In the genomic region with DNA sequence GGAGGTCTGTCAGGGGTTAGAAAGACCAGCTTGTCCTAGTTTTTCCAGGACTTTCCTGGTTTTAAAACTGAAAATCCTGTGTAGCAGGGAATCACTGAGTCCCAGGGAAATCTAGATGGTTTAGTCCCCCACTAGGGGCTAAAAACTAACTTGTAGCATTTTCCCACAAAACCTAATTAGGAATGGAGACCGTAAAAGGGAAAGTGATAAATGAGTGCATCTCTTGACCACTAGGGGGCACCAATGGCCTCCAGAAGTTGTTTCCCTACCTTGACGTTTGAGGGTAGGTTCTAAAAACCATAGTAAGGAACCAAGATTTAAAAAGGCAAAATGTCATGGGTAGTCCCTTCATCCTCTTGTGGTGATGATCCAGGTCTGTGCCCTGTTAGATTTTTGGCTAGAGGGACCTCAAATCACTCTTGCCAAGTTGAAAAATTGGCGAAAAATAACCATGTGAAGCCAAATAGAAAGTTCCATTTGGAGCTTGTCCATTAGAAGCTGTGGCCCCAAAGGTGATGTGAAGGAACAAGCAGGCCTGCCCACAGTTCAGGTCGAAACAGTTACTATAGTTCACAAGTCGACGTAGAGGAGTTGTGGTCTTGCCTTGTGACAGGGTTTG, we compare ENCODE assay signal across 8 cellular contexts. TPM values are rescaled to one million over a fixed set of nuclear protein-coding genes. Genes with fewer than 3 reads are reported as not detected.
DNase-seq lines count a peak whose midpoint lies in the region; ATAC-seq and TF ChIP-seq lines count a peak whose summit lies in the region.

No MANE protein-coding gene starts in this region.

- WGBS in GM23248 (ENCODE audit: low coverage in 1 of 2, low lambda C conversion rate in 2 of 2, missing lambda C conversion rate in 2 of 2), 2 experiments = 39 to 43% methylated on average over 6 of the region's 6 CpGs

- peak; percentile 73 for DNase-seq in CD1c-positive myeloid dendritic cell (ENCODE audit: extremely low spot score)
- peak; percentile 81 for DNase-seq in GM23248
- peak; percentile 29 to 48 for DNase-seq in NCI-H446 (lab: John Stamatoyannopoulos, UW)
- peak; percentile 35 for DNase-seq in activated CD4-positive, alpha-beta T cell treated with anti-CD3 and anti-CD28 coated beads, Interleukin-2, amount 50 U/mL, for 1 hour
- DNase-seq in fibroblast of mammary gland (ENCODE audit: low read depth) = peak; percentile 80
- peak; percentile 84 for DNase-seq in osteoblast (ENCODE audit: insufficient read length, low spot score, missing footprints)

- H3K79me2 ChIP-seq in GM23248 (ENCODE audit: insufficient read depth) (0 out of 2 replicates have a peak, but pooled peaks cover 4% of the 10 kb centered on the region), osteoblast (ENCODE audit: insufficient read depth, low read length) (no peaks in the 10 kb centered on the region)

- no peak overlapping the region for H3K9ac ChIP-seq in GM23248

- H3K4me1 ChIP-seq in GM23248 (ENCODE audit: insufficient read depth) (0 out of 2 replicates have a peak, but pooled peaks cover 3% of the 10 kb centered on the region), osteoblast (ENCODE audit: insufficient read depth, low read length) (no peaks in the 10 kb centered on the region)

- H4K20me1 ChIP-seq in GM23248 (ENCODE audit: insufficient read depth) (no peaks in the 10 kb centered on the region), osteoblast (ENCODE audit: insufficient read depth, low read length) (no peaks in the 10 kb centered on the region)

- H3K4me3 ChIP-seq in GM23248 (no peak overlapping the region), fibroblast of mammary gland (ENCODE audit: control insufficient read depth, low read depth, low read length) (no peak overlapping the region), osteoblast (ENCODE audit: insufficient read depth, low read length) (no peak overlapping the region)

- H2AFZ ChIP-seq in GM23248 (peak overlapping the region; percentile 45; the same call in 1 of the 2 replicates), osteoblast (ENCODE audit: low read length) (no peak overlapping the region)

- TF ChIP-seq CTCF in fibroblast of mammary gland (conservative IDR thresholded peaks at IDR 0.05; ENCODE audit: control insufficient read depth, insufficient read depth, low read depth, low read length) = peak; percentile 90
- peak; percentile 84 for TF ChIP-seq CTCF in osteoblast (IDR thresholded peaks at IDR 0.05; ENCODE audit: extremely low read depth, low read depth, low read length)

- H3K9me3 ChIP-seq in GM23248 (ENCODE audit: low read depth) (no peaks in the 10 kb centered on the region), osteoblast (ENCODE audit: low read depth, low read length) (no peaks in the 10 kb centered on the region)

- H3K27ac ChIP-seq in GM23248 = no peak overlapping the region
- H3K27ac ChIP-seq in osteoblast (ENCODE audit: low read depth, low read length) = no peak overlapping the region

- H3K9me2 ChIP-seq in GM23248 (ENCODE audit: insufficient read depth) = no peaks in the 10 kb centered on the region

- no peak for ATAC-seq in GM18909 (IDR thresholded peaks at IDR 0.05; ENCODE audit: poor library complexity, unreplicated experiment)
- ATAC-seq in GM21526 (IDR thresholded peaks at IDR 0.05; ENCODE audit: low FRiP score, unreplicated experiment) = no peak

- H3F3A ChIP-seq in GM23248 (ENCODE audit: insufficient read depth) = no peaks in the 10 kb centered on the region

- in situ Hi-C loops in GM23248 (cut with MboI) = no loop called here

- H3K27me3 ChIP-seq in GM23248 (replicated peaks; ENCODE audit: insufficient read depth) = no peaks in the 10 kb centered on the region
- peaks cover 42% of the 10 kb centered on the region for H3K27me3 ChIP-seq in osteoblast (ENCODE audit: insufficient read depth, low read length)

- no peak overlapping the region for H3K4me2 ChIP-seq in GM23248 (ENCODE audit: unreplicated experiment)
- no peak overlapping the region for H3K4me2 ChIP-seq in osteoblast (ENCODE audit: insufficient read depth, low read length)

- H3K36me3 ChIP-seq in GM23248 (ENCODE audit: low read depth) = no peaks in the 10 kb centered on the region
- no peaks in the 10 kb centered on the region for H3K36me3 ChIP-seq in osteoblast (ENCODE audit: insufficient read depth, low read length)

RNA-seq across cellular contexts. Expression of a gene that starts 24.5 kb away (rescaled TPM):
- total RNA-seq in GM23248 (2014; rRNA removed; shearing (Covaris generic)) = not detected in 2 replicates
- polyA plus RNA-seq in GM23248 (2016; fragmentation: Nextera tagmentation; extraction: Ambion mirVana) = 0.08 TPM in 1 of 2 replicates, not detected in the other
- under 0.01 TPM in 2 replicates for total RNA-seq in osteoblast
